7 cellular contexts compared by ENCODE assay signal in the genomic region with DNA sequence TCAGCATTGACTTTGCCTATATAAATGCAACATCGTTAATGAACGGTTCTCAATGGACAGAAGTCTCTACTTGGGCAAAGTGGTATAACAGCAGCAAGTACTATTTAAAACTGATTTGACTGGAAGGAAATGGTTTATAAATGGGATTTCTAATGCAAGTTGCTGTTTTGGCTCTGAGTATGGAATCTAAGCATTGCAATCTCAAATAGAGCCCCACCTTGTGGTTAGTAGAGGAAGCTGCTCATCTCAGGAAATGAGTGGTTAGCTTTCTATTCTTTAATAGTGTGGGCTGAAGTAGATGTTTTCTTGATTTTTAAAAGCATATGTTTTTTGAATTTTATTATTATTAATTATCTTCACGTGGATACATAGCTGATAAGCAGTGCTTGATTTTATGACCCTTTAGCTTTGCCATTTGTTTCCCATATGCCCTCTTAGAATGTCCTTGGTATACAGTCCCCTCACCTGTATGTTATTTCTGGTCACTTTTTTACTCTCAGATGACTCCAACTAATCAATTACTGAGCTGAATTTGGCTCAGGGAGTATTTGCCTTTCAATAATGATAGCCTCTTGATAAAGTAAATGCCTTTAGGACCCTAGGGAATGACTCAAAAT.
DNase-seq lines count a peak whose midpoint lies in the region; ATAC-seq, FAIRE-seq and TF ChIP-seq lines count a peak whose summit lies in the region.

No MANE protein-coding gene starts in this region.

- peak; percentile 43 for DNase-seq in EL
- DNase-seq in GM19239 (ENCODE audit: insufficient read length, low spot score): peak; percentile 48
- DNase-seq in NCI-H748 (lab: John Stamatoyannopoulos, UW; ENCODE audit: unreplicated experiment): peak; percentile 36
- DNase-seq in bronchial epithelial cell (ENCODE audit: low read depth): peak; percentile 53
- DNase-seq in lung microvascular endothelial cell (ENCODE audit: low read depth in 2 of 2): peak; percentile 58 to 68
- no peak for DNase-seq in effector CD8-positive, alpha-beta T cell (lab: John Stamatoyannopoulos, UW)

- peak; percentile 73 for TF ChIP-seq CTCF in bronchial epithelial cell (IDR thresholded peaks at IDR 0.05; ENCODE audit: insufficient read depth, low read length, severe bottlenecking)

- no peaks in the 10 kb centered on the region for H3K36me3 ChIP-seq in bronchial epithelial cell (ENCODE audit: control insufficient read depth, insufficient read depth, low read length)

- FAIRE-seq in GM19239 (lab: Jason Lieb, UNC) (peak; percentile 56), bronchial epithelial cell (lab: Jason Lieb, UNC) (no peak)

- no peaks in the 10 kb centered on the region for H3K27me3 ChIP-seq in bronchial epithelial cell (ENCODE audit: control insufficient read depth, insufficient read depth, low read length)

- no peak overlapping the region for H3K4me3 ChIP-seq in bronchial epithelial cell (ENCODE audit: low read depth, low read length)

- peak; percentile 79 for ATAC-seq in HG03108 (IDR thresholded peaks at IDR 0.05; ENCODE audit: unreplicated experiment)
